In genomic region chr10:79407397-79407796, GRCh38 we compare ENCODE assay signal across 14 cellular contexts. TPM values are rescaled to one million over a fixed set of nuclear protein-coding genes. Genes with fewer than 3 reads are reported as not detected.
DNase-seq lines count a peak whose midpoint lies in the region; ATAC-seq and TF ChIP-seq lines count a peak whose summit lies in the region.
"Had no signal": no experiment of that assay in that cellular context is flagged by ENCODE, and none has a peak within 500 bp of the region (broad histone marks: within the 10 kb centered on the region; RNA-seq: fewer than 3 reads in every experiment).

No MANE protein-coding gene starts in this region.

- peak overlapping the region; percentile 98 for H3K27ac ChIP-seq in caudate nucleus (ENCODE audit: low read depth, low read length)
- peak overlapping the region in 1 of 2 donors; percentile 19 for H3K27ac ChIP-seq in left lung
- H3K27ac ChIP-seq in smooth muscle cell (ENCODE audit: low read depth) = peak overlapping the region; percentile 24
- H3K27ac ChIP-seq in gastrocnemius medialis = peak overlapping the region in 2 of 4 donors; percentile 45 to 85
- H3K27ac ChIP-seq in PC-3 (ENCODE audit: low read length) = no peak overlapping the region

- H3K36me3 Mint-ChIP-seq in HFFc6 (ENCODE audit: low read depth) (0 out of 2 replicates have a peak, but pooled peaks cover 4% of the 10 kb centered on the region), Caco-2 (ENCODE audit: insufficient read depth, unreplicated experiment) (no peaks in the 10 kb centered on the region)

- peaks cover 39% of the 10 kb centered on the region for H4K20me1 ChIP-seq in smooth muscle cell (ENCODE audit: low read depth)
- no peaks in the 10 kb centered on the region for H4K20me1 ChIP-seq in PC-3 (ENCODE audit: low read length)

- H3K27me3 Mint-ChIP-seq in HFFc6 (ENCODE audit: insufficient read depth) = peaks cover 6% of the 10 kb centered on the region
- no peaks in the 10 kb centered on the region for H3K27me3 Mint-ChIP-seq in Caco-2 (ENCODE audit: insufficient read depth, unreplicated experiment)

- BruUV-seq in Caco-2 (replicated peaks; lab: Mats Ljungman, UMichigan) (no TSS peak), PC-3 (replicated peaks; lab: Mats Ljungman, UMichigan) (no TSS peak)

- no peak for TF ChIP-seq POLR2A in gastrocnemius medialis (IDR thresholded peaks at IDR 0.05)

- in situ Hi-C loops in gastrocnemius medialis (cut with MboI; ENCODE audit: low sequenced_read_pairs in 4 of 4) = no loop called here

- peaks cover 14% of the 10 kb centered on the region for H3F3A ChIP-seq in smooth muscle cell (ENCODE audit: low read depth)
- H3F3A ChIP-seq in PC-3 (ENCODE audit: low read length, unreplicated experiment) = no peaks in the 10 kb centered on the region

- H3K27ac Mint-ChIP-seq in HFFc6 (peak overlapping the region; percentile 49; the same call in 1 of the 2 replicates), Caco-2 (ENCODE audit: unreplicated experiment) (no peak overlapping the region)
- H3K27ac Mint-ChIP-seq: GM23338 had no signal

- POLR2A ChIA-PET in Caco-2 (lab: Charles Lee) (no interaction called here), PC-3 (lab: Charles Lee; ENCODE audit: unreplicated experiment) (interaction anchor here (0.6 kb wide), 1 partner anchor 38 kb away, joined by 4 read pairs; the partner anchor contains the start of gene ZCCHC24)

- H3K4me3 ChIP-seq in left lung (no peak overlapping the region), smooth muscle cell (no peak overlapping the region), gastrocnemius medialis (no peak overlapping the region), Caco-2 (ENCODE audit: low read depth, low read length) (no peak overlapping the region), PC-3 (ENCODE audit: low read length) (no peak overlapping the region)
- H3K4me3 ChIP-seq: GM23338 had no signal

- H2AFZ ChIP-seq in smooth muscle cell (ENCODE audit: low read depth) (no peak overlapping the region), PC-3 (ENCODE audit: low read length) (no peak overlapping the region)
- H2AFZ ChIP-seq: GM23338 had no signal

- H3K9me3 Mint-ChIP-seq in HFFc6 = no peaks in the 10 kb centered on the region
- no peaks in the 10 kb centered on the region for H3K9me3 Mint-ChIP-seq in Caco-2 (ENCODE audit: unreplicated experiment)
- H3K9me3 Mint-ChIP-seq: GM23338 had no signal

- TF ChIP-seq CTCF in HFFc6 (IDR thresholded peaks at IDR 0.05) (no peak), left lung (IDR thresholded peaks at IDR 0.05) (no peak), smooth muscle cell (IDR thresholded peaks at IDR 0.05; ENCODE audit: borderline replicate concordance, insufficient read depth, poor library complexity, severe bottlenecking) (no peak), gastrocnemius medialis (IDR thresholded peaks at IDR 0.05 in 4 of 5, conservative IDR thresholded peaks at IDR 0.05 in 1 of 5) (no peak), Caco-2 (IDR thresholded peaks at IDR 0.05; ENCODE audit: insufficient read depth in 1 of 2, low read depth in 1 of 2, low read length in 1 of 2, severe bottlenecking in 1 of 2, unreplicated experiment in 1 of 2) (no peak), PC-3 (conservative IDR thresholded peaks at IDR 0.05; ENCODE audit: low read depth, low read length) (no peak)

- CTCF ChIA-PET in Caco-2 (lab: Charles Lee) = no interaction called here
- CTCF ChIA-PET in PC-3 (lab: Charles Lee) = no interaction called here

- H3K4me2 ChIP-seq in smooth muscle cell = no peak overlapping the region
- no peak overlapping the region for H3K4me2 ChIP-seq in PC-3 (ENCODE audit: low read length)
- H3K4me2 ChIP-seq: GM23338 had no signal

- peaks cover 24% of the 10 kb centered on the region for H3K79me2 ChIP-seq in smooth muscle cell (ENCODE audit: low read depth)
- H3K79me2 ChIP-seq in PC-3 (ENCODE audit: low read length) = no peaks in the 10 kb centered on the region

- H3K4me1 ChIP-seq in left lung (peaks cover 51 to 77% of the 10 kb centered on the region in 2 donors), smooth muscle cell (ENCODE audit: low read depth) (peaks cover 31% of the 10 kb centered on the region), gastrocnemius medialis (no peaks in the 10 kb centered on the region), Caco-2 (no peaks in the 10 kb centered on the region), PC-3 (ENCODE audit: insufficient read depth, low read length) (peaks cover 28% of the 10 kb centered on the region)

- intact Hi-C loops in left lung (cut with DNase I) = no loop called here
- intact Hi-C loops in gastrocnemius medialis (cut with DNase I; ENCODE audit: low total_unique reads) = no loop called here
- intact Hi-C loops in Caco-2 (cut with micrococcal nuclease; ENCODE audit: unreplicated experiment) = no loop called here
- intact Hi-C loops in PC-3 (cut with micrococcal nuclease) = no loop called here

- no peaks in the 10 kb centered on the region for H3K9me2 ChIP-seq in PC-3 (replicated peaks; ENCODE audit: low read length)

- H3K4me3 Mint-ChIP-seq in HFFc6 (no peak overlapping the region), Caco-2 (ENCODE audit: unreplicated experiment) (no peak overlapping the region)
- H3K4me3 Mint-ChIP-seq: GM23338 had no signal

- no peaks in the 10 kb centered on the region for H3K36me3 ChIP-seq in left lung
- no peaks in the 10 kb centered on the region for H3K36me3 ChIP-seq in smooth muscle cell (ENCODE audit: low read depth)
- H3K36me3 ChIP-seq in gastrocnemius medialis = no peaks in the 10 kb centered on the region
- H3K36me3 ChIP-seq in Caco-2 (ENCODE audit: control insufficient read depth, insufficient read depth, low read length) = no peaks in the 10 kb centered on the region
- H3K36me3 ChIP-seq in PC-3 (ENCODE audit: low read depth, low read length) = no peaks in the 10 kb centered on the region; the same call in 1 of the 2 replicates

- DNase-seq in HFFc6 (no peak), caudate nucleus (lab: John Stamatoyannopoulos, UW) (no peak), left lung (peak; percentile 29 to 49), smooth muscle cell (lab: John Stamatoyannopoulos, UW; ENCODE audit: unreplicated experiment) (no peak), gastrocnemius medialis (no peak), Caco-2 (no peak), PC-3 (no peak)
- DNase-seq: activated CD4-positive, alpha-beta T cell treated with anti-CD3 and anti-CD28 coated beads for 1 hour; activated gamma-delta T cell; GDM1; midbrain; stimulated activated CD4-positive, alpha-beta T cell treated with anti-CD3 and anti-CD28 coated beads, Interleukin-2, amount 100 ng/mL, for 48 hours had no signal

- WGBS in smooth muscle cell (ENCODE audit: low lambda C conversion rate) = 78% methylated on average over 9 of the region's 9 CpGs

- H3K9me3 ChIP-seq in left lung = no peaks in the 10 kb centered on the region
- H3K9me3 ChIP-seq in smooth muscle cell (replicated peaks; ENCODE audit: low read depth) = no peaks in the 10 kb centered on the region
- H3K9me3 ChIP-seq in gastrocnemius medialis = no peaks in the 10 kb centered on the region
- no peaks in the 10 kb centered on the region for H3K9me3 ChIP-seq in Caco-2
- no peaks in the 10 kb centered on the region for H3K9me3 ChIP-seq in PC-3 (ENCODE audit: low read length)

- no peak for ATAC-seq in left lung
- ATAC-seq in gastrocnemius medialis = no peak
- no peak for ATAC-seq in HG03175 (IDR thresholded peaks at IDR 0.05; ENCODE audit: unreplicated experiment)
- no peak for ATAC-seq in PC-3

- H3K9ac ChIP-seq in smooth muscle cell (ENCODE audit: low read depth) = no peak overlapping the region
- H3K9ac ChIP-seq in PC-3 (ENCODE audit: low read length) = no peak overlapping the region

- H3K27me3 ChIP-seq in left lung (peaks cover 0 to 16% of the 10 kb centered on the region in 2 donors), smooth muscle cell (ENCODE audit: low read depth) (no peaks in the 10 kb centered on the region), gastrocnemius medialis (no peaks in the 10 kb centered on the region), Caco-2 (replicated peaks; ENCODE audit: control insufficient read depth, insufficient read depth, low read length) (no peaks in the 10 kb centered on the region), PC-3 (ENCODE audit: low read length) (no peaks in the 10 kb centered on the region)

- peaks cover 77% of the 10 kb centered on the region for H3K4me1 Mint-ChIP-seq in HFFc6 (ENCODE audit: low read depth)
- peaks cover 7% of the 10 kb centered on the region for H3K4me1 Mint-ChIP-seq in Caco-2 (ENCODE audit: low read depth, unreplicated experiment)

RNA-seq across cellular contexts. Expression of gene ZCCHC24, which starts 38.0 kb away (rescaled TPM):
- total RNA-seq in HFFc6 (2021; fragmentation: NEBNext Ultra II Directional; extraction: Animal tissue kit (Norgen Biotek cat#: 25700)) = 10 to 100 TPM; 33.2 to 40.3 (median 37.5) TPM
- total RNA-seq in left lung = 10 to 100 TPM; 31.2 to 42.4 TPM
- total RNA-seq in smooth muscle cell = 21.9 and 28.0 TPM in 2 replicates
- polyA plus RNA-seq in smooth muscle cell = 30.6 and 52.1 TPM in 2 replicates
- total RNA-seq in gastrocnemius medialis = 100 to 1,000 TPM in 1 of 4 donors, 10 to 100 TPM in 3; 59.6 to 122 (median 84.5) TPM
- total RNA-seq in Caco-2 (2022) = 2.5 and 3.1 TPM in 2 replicates
- total RNA-seq in PC-3 (2014; rRNA removed) = 32.9 and 40.7 TPM in 2 replicates

Comparison
In these comparisons a context has a peak if more than half of its experiments do, and no peak if none do; other contexts are left out.
1. DNase-seq: peak in left lung (2 of 2); none in HFFc6 (single experiment), caudate nucleus (0 of 61), smooth muscle cell (single experiment), gastrocnemius medialis (0 of 2), Caco-2 (0 of 2) and PC-3 (single experiment).